In genomic region chr11:12397953-12398352, GRCh38 we compare ENCODE assay signal across 3 cellular contexts.
TF ChIP-seq lines count a peak whose summit lies in the region.

No MANE protein-coding gene starts in this region.

TF ChIP-seq in liver, 16 proteins besides CTCF, POLR2A, EP300 and RAD21 (continued from another document):
- no peak for TF ChIP-seq EGR1 (IDR thresholded peaks at IDR 0.05; ENCODE audit: low read depth in 2 of 2)
- peak in 1 of 2 donors; percentile 14 for TF ChIP-seq RXRA (IDR thresholded peaks at IDR 0.05)
- no peak for TF ChIP-seq ATF3 (IDR thresholded peaks at IDR 0.05)
- no peak for TF ChIP-seq FOXA1 (IDR thresholded peaks at IDR 0.05)
- TF ChIP-seq TAF1 (conservative IDR thresholded peaks at IDR 0.05): no peak
- no peak for TF ChIP-seq MAX (IDR thresholded peaks at IDR 0.05)
- no peak for TF ChIP-seq HNF4A (conservative IDR thresholded peaks at IDR 0.05)
- TF ChIP-seq NR2F2 (IDR thresholded peaks at IDR 0.05): peak; percentile 47
- TF ChIP-seq HNF4G (IDR thresholded peaks at IDR 0.05): no peak
- TF ChIP-seq REST (IDR thresholded peaks at IDR 0.05): no peak
- no peak for TF ChIP-seq ZBTB33 (IDR thresholded peaks at IDR 0.05)
- TF ChIP-seq SP1 (IDR thresholded peaks at IDR 0.05): peak; percentile 14
- TF ChIP-seq YY1 (IDR thresholded peaks at IDR 0.05): no peak
- TF ChIP-seq GABPA (IDR thresholded peaks at IDR 0.05 in 1 of 2, conservative IDR thresholded peaks at IDR 0.05 in 1 of 2): no peak
- TF ChIP-seq JUND (IDR thresholded peaks at IDR 0.05): peak in 1 of 2 donors; percentile 18
TF ChIP-seq in liver: peak in this region for 4.

TF ChIP-seq in HepG2, 621 proteins besides CTCF, POLR2A, EP300 and RAD21 (continued from another document):
- TF ChIP-seq ATF2 (CRISPR knock-in tag; IDR thresholded peaks at IDR 0.05) (no peak), DMAP1 (CRISPR knock-in tag; IDR thresholded peaks at IDR 0.05) (no peak), ZNF597 (CRISPR knock-in tag; IDR thresholded peaks at IDR 0.05) (no peak), RXRB (CRISPR knock-in tag; IDR thresholded peaks at IDR 0.05; ENCODE audit: borderline replicate concordance) (no peak), ZIK1 (CRISPR knock-in tag; IDR thresholded peaks at IDR 0.05; ENCODE audit: borderline replicate concordance, low read depth) (no peak), JARID2 (CRISPR knock-in tag; IDR thresholded peaks at IDR 0.05; ENCODE audit: insufficient replicate concordance) (no peak), ZNF768 (CRISPR knock-in tag; IDR thresholded peaks at IDR 0.05) (no peak), IRF1 (CRISPR knock-in tag; IDR thresholded peaks at IDR 0.05; ENCODE audit: low read depth) (no peak), ZBTB3 (CRISPR knock-in tag; IDR thresholded peaks at IDR 0.05; ENCODE audit: borderline replicate concordance, low read depth) (no peak), TFAP4 (IDR thresholded peaks at IDR 0.05; ENCODE audit: borderline replicate concordance, low read depth) (no peak)
TF ChIP-seq in HepG2: peak in this region for 0.

TF ChIP-seq in WTC11, 78 proteins besides CTCF, POLR2A, EP300 and RAD21:
- TF ChIP-seq ATF1 (CRISPR knock-in tag; IDR thresholded peaks at IDR 0.05): no peak
- no peak for TF ChIP-seq ZNF263 (CRISPR knock-in tag; IDR thresholded peaks at IDR 0.05; ENCODE audit: low read depth)
- no peak for TF ChIP-seq IRF2 (CRISPR knock-in tag; IDR thresholded peaks at IDR 0.05; ENCODE audit: borderline replicate concordance, low read depth)
- no peak for TF ChIP-seq ZNF671 (CRISPR knock-in tag; IDR thresholded peaks at IDR 0.05)
- no peak for TF ChIP-seq PRDM15 (CRISPR knock-in tag; IDR thresholded peaks at IDR 0.05)
- TF ChIP-seq EMX1 (CRISPR knock-in tag; IDR thresholded peaks at IDR 0.05): no peak
- no peak for TF ChIP-seq TEAD4 (CRISPR knock-in tag; IDR thresholded peaks at IDR 0.05)
- TF ChIP-seq AR (CRISPR knock-in tag; IDR thresholded peaks at IDR 0.05): no peak
- TF ChIP-seq MLX (CRISPR knock-in tag; IDR thresholded peaks at IDR 0.05): no peak
- no peak for TF ChIP-seq FOXP4 (CRISPR knock-in tag; IDR thresholded peaks at IDR 0.05)
